8 cellular contexts compared by ENCODE assay signal in genomic region chr21:17270234-17270633, GRCh38.
A peak's percentile ranks its signal among the peaks of the same experiment; 100 is the strongest.
DNase-seq lines count a peak whose midpoint lies in the region; ATAC-seq, FAIRE-seq and TF ChIP-seq lines count a peak whose summit lies in the region.

No MANE protein-coding gene starts in this region.

- TF ChIP-seq EP300 in Ishikawa (IDR thresholded peaks at IDR 0.05; ENCODE audit: borderline replicate concordance), result no peak

- peak; percentile 46 for FAIRE-seq in RCC 7860 (lab: Jason Lieb, UNC)

- peak; percentile 75 for TF ChIP-seq RAD21 in Ishikawa (IDR thresholded peaks at IDR 0.05; ENCODE audit: low read depth)

- no peak for TF ChIP-seq CTCF in omental fat pad (IDR thresholded peaks at IDR 0.05)

- peak; percentile 59 for ATAC-seq in omental fat pad (ENCODE audit: low FRiP score)
- ATAC-seq in HG03457 (IDR thresholded peaks at IDR 0.05; ENCODE audit: unreplicated experiment), result no peak
- no peak for ATAC-seq in GM19328 (IDR thresholded peaks at IDR 0.05; ENCODE audit: unreplicated experiment)

- DNase-seq in AG08396 (ENCODE audit: low spot score) (peak; percentile 24), RCC 7860 (ENCODE audit: low spot score) (peak; percentile 16), fibroblast of gingiva (ENCODE audit: low read depth) (peak; percentile 65), omental fat pad (ENCODE audit: low spot score) (no peak), HK-2 (ENCODE audit: unreplicated experiment) (no peak)

TF ChIP-seq in Ishikawa, 13 proteins besides CTCF, POLR2A, EP300 and RAD21:
- TF ChIP-seq TEAD4 (IDR thresholded peaks at IDR 0.05) (no peak), EGR1 (IDR thresholded peaks at IDR 0.05) (no peak), REST (IDR thresholded peaks at IDR 0.05; ENCODE audit: low read depth) (no peak), USF1 (IDR thresholded peaks at IDR 0.05) (no peak), YY1 (IDR thresholded peaks at IDR 0.05; ENCODE audit: low read depth) (no peak), ZBTB7A (IDR thresholded peaks at IDR 0.05; ENCODE audit: low read depth) (no peak), MAX (IDR thresholded peaks at IDR 0.05) (no peak), TCF12 (IDR thresholded peaks at IDR 0.05; ENCODE audit: low read depth) (no peak), TAF1 (IDR thresholded peaks at IDR 0.05; ENCODE audit: low read depth) (no peak)

Comparison
In these comparisons a context has a peak if more than half of its experiments do, and no peak if none do; other contexts are left out.
1. DNase-seq: peak in AG08396 (single experiment), RCC 7860 (single experiment) and fibroblast of gingiva (single experiment); none in omental fat pad (single experiment) and HK-2 (single experiment).